In genomic region chr1:144964186-144964585, GRCh38 we compare ENCODE assay signal across 4 cellular contexts.
DNase-seq lines count a peak whose midpoint lies in the region; ATAC-seq, FAIRE-seq and TF ChIP-seq lines count a peak whose summit lies in the region.
"Not testable (repeated sequence)": the region's sequence is repeated elsewhere in the genome, so short reads cannot be mapped to it uniquely, and the experiment has no call there.

No MANE protein-coding gene starts in this region.

- H3K4me1 ChIP-seq in RWPE2 (ENCODE audit: insufficient read depth, poor library complexity, severe bottlenecking); foreskin keratinocyte; left lung; pancreas: not testable (repeated sequence)

- not testable (repeated sequence) for H3K4me3 ChIP-seq in RWPE2 (ENCODE audit: severe bottlenecking); left lung; pancreas

- H3K27me3 ChIP-seq in RWPE2 (ENCODE audit: insufficient read depth, poor library complexity, severe bottlenecking); foreskin keratinocyte; left lung; pancreas: not testable (repeated sequence)

- WGBS in pancreas, 2 donors = 100% methylated on average over 1 of the region's 1 CpG; no CpG with 5 or more reads in 1 of the 2 donors

- H3K9me3 ChIP-seq in RWPE2 (ENCODE audit: severe bottlenecking); left lung; pancreas: not testable (repeated sequence)

- ATAC-seq in RWPE2 (ENCODE audit: low read depth) (peak; percentile 65; the same call in 2 of the 3 replicates), foreskin keratinocyte (peak; percentile 39), left lung (peak; percentile 29), pancreas (peak in 3 of 4 donors; percentile 31 to 51 (median 38))

- DNase-seq in RWPE2 (ENCODE audit: low spot score); foreskin keratinocyte; left lung; pancreas: not testable (repeated sequence)

- intact Hi-C loops in left lung (cut with DNase I); pancreas (cut with DNase I): not testable (repeated sequence)

- not testable (repeated sequence) for TF ChIP-seq CTCF in RWPE2 (IDR thresholded peaks at IDR 0.05; ENCODE audit: poor library complexity, severe bottlenecking); foreskin keratinocyte (conservative IDR thresholded peaks at IDR 0.05); left lung (IDR thresholded peaks at IDR 0.05); pancreas (IDR thresholded peaks at IDR 0.05)

- H3K27ac ChIP-seq in RWPE2 (ENCODE audit: poor library complexity, severe bottlenecking); foreskin keratinocyte; left lung; pancreas: not testable (repeated sequence)

- H3K36me3 ChIP-seq in RWPE2 (ENCODE audit: low read depth); left lung; pancreas: not testable (repeated sequence)

- FAIRE-seq in pancreas (lab: Jason Lieb, UNC) = not testable (repeated sequence)
